1 cellular context compared by ENCODE assay signal in the genomic region with DNA sequence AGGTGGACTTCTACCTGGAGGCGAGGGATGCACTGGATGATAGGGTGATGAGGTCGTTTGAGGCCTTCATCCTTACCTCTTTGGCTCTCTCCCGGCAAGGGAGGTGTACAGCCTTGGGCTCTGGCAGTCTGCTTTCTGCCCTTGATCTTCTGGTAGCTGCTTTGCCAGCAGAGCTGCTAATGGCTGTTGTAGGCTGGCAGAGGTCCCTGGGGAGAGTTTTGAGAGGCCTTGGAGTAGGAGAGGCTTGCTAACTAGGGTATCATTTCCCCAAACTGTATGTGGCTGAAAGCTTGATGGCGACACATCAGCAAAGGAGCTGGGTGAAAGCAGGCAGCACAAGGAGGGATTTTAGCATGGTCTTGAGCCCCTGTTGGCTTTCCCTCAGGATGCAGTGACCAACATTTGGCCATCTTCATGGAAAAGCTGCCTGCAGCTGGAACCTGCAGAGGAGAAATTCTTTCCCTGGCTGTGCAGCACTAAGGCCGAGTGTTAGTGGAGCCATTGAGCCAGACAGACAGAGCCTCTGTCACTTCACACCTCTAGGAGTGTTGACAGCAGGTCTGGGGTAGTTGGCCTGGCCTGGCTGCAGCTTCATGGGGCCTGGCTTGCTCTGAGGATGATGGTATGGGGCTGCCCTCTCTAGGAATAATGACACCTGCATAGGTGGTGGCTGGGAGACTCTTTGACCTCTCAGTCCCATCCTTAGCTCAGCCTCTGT.
TF ChIP-seq lines count a peak whose summit lies in the region.

No MANE protein-coding gene starts in this region.

TF ChIP-seq in GM23338, 12 proteins besides CTCF, POLR2A, EP300 and RAD21 (continued from another document):
- TF ChIP-seq STAT1 (IDR thresholded peaks at IDR 0.05; ENCODE audit: unreplicated experiment) (no peak), ZNF331 (CRISPR knock-in tag; IDR thresholded peaks at IDR 0.05; ENCODE audit: low read depth) (no peak), EZH2 (IDR thresholded peaks at IDR 0.05; ENCODE audit: low read depth, unreplicated experiment) (no peak), EZH2phosphoT487 (IDR thresholded peaks at IDR 0.05; ENCODE audit: unreplicated experiment) (no peak)
